Comparison of ENCODE assay signal across 8 cellular contexts in the genomic region with DNA sequence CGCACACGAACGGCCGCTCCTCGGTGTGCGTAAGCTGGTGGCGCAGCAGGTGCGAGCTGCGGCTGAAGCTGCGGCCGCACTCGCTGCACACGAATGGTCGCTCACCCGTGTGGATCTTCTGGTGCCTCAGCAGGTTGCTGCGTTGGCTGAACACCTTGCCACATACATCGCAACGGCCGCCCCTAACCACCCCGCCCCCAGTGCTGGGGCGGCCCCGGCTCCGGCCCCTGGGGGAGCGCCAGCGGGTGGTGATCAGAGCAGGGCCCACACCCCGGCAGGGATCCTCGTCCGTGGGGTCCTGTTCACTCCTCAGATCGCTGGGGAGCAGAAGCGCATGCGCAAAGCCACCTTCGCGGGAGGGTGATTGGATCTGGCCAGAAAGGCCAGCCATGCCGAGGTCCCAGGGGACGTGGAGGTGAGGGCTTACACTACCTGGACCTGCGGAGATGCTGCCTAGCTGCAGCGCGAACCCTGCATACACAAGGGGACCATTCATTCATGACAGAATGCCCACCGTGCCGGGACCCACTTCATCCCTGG. TPM values are rescaled to one million over a fixed set of nuclear protein-coding genes. Genes with fewer than 3 reads are reported as not detected.
DNase-seq lines count a peak whose midpoint lies in the region; ATAC-seq and TF ChIP-seq lines count a peak whose summit lies in the region.

No MANE protein-coding gene starts in this region.

- peak overlapping the region; percentile 72 for H3K27ac Mint-ChIP-seq in activated T-helper 2 cell treated with anti-CD3 and anti-CD28 coated beads, Interferon-gamma antibody, Interleukin-2, Interleukin-4, amounts not matched to agents 10 μg/mL and 5 μg/mL and 100 μg/mL, durations not matched to agents 14 hours and 24 hours and 36 hours
- peak overlapping the region; percentile 42 to 99 (median 82) for H3K27ac Mint-ChIP-seq in immature natural killer cell
- H3K27ac Mint-ChIP-seq in stimulated activated naive B cell treated with anti-CD40 and anti-IgM and Interleukin-4, amounts not matched to agents 10 μg/mL and 1 μg/mL and 100 μg/mL, for 72 hours, result peak overlapping the region; percentile 86

- H3K4me3 Mint-ChIP-seq in activated T-helper 2 cell treated with anti-CD3 and anti-CD28 coated beads, Interferon-gamma antibody, Interleukin-2, Interleukin-4, amounts not matched to agents 10 μg/mL and 5 μg/mL and 100 μg/mL, durations not matched to agents 14 hours and 24 hours and 36 hours (ENCODE audit: low read depth), result peak overlapping the region; percentile 79
- peak overlapping the region; percentile 79 to 97 (median 88) for H3K4me3 Mint-ChIP-seq in immature natural killer cell
- H3K4me3 Mint-ChIP-seq in stimulated activated naive B cell treated with anti-CD40 and anti-IgM and Interleukin-4, amounts not matched to agents 10 μg/mL and 1 μg/mL and 100 μg/mL, for 72 hours, result peak overlapping the region; percentile 83 to 89

- DNase-seq in GM20000 (ENCODE audit: low spot score) (peak; percentile 74), immature natural killer cell (peak in 2 of 3 donors; percentile 54 to 61), C1 segment of cervical spinal cord (lab: John Stamatoyannopoulos, UW) (no peak), NCI-H82 (lab: John Stamatoyannopoulos, UW) (no peak)
- no peak for DNase-seq in activated T-helper 2 cell treated with anti-CD3 and anti-CD28 coated beads, Interferon-gamma antibody, Interleukin-2, Interleukin-4, amounts not matched to agents 10 μg/mL and 5 μg/mL and 100 μg/mL, durations not matched to agents 14 hours and 24 hours and 36 hours (ENCODE audit: low spot score)
- peak; percentile 37 for DNase-seq in stimulated activated naive B cell treated with anti-CD40 and anti-IgM and Interleukin-4, amounts not matched to agents 10 μg/mL and 1 μg/mL and 100 μg/mL, for 72 hours

- no peaks in the 10 kb centered on the region for H3K27me3 Mint-ChIP-seq in activated T-helper 2 cell treated with anti-CD3 and anti-CD28 coated beads, Interferon-gamma antibody, Interleukin-2, Interleukin-4, amounts not matched to agents 10 μg/mL and 5 μg/mL and 100 μg/mL, durations not matched to agents 14 hours and 24 hours and 36 hours (ENCODE audit: low read depth)
- H3K27me3 Mint-ChIP-seq in immature natural killer cell (ENCODE audit: low read depth in 3 of 3), result peaks cover 13 to 23% (median 19%) of the 10 kb centered on the region in 3 donors
- no peaks in the 10 kb centered on the region for H3K27me3 Mint-ChIP-seq in stimulated activated naive B cell treated with anti-CD40 and anti-IgM and Interleukin-4, amounts not matched to agents 10 μg/mL and 1 μg/mL and 100 μg/mL, for 72 hours

- no peaks in the 10 kb centered on the region for H3K9me3 Mint-ChIP-seq in activated T-helper 2 cell treated with anti-CD3 and anti-CD28 coated beads, Interferon-gamma antibody, Interleukin-2, Interleukin-4, amounts not matched to agents 10 μg/mL and 5 μg/mL and 100 μg/mL, durations not matched to agents 14 hours and 24 hours and 36 hours
- peaks cover 0 to 2% (median 0%) of the 10 kb centered on the region in 6 donors for H3K9me3 Mint-ChIP-seq in immature natural killer cell
- no peaks in the 10 kb centered on the region for H3K9me3 Mint-ChIP-seq in stimulated activated naive B cell treated with anti-CD40 and anti-IgM and Interleukin-4, amounts not matched to agents 10 μg/mL and 1 μg/mL and 100 μg/mL, for 72 hours

- intact Hi-C loops in activated T-helper 2 cell treated with anti-CD3 and anti-CD28 coated beads, Interferon-gamma antibody, Interleukin-2, Interleukin-4, amounts not matched to agents 10 μg/mL and 5 μg/mL and 100 μg/mL, durations not matched to agents 14 hours and 24 hours and 36 hours (cut with micrococcal nuclease), result no loop called here

- TF ChIP-seq CTCF in GM20000 (IDR thresholded peaks at IDR 0.05; ENCODE audit: extremely low read depth, missing control alignments), result no peak

- peaks cover 31% of the 10 kb centered on the region for H3K4me1 Mint-ChIP-seq in activated T-helper 2 cell treated with anti-CD3 and anti-CD28 coated beads, Interferon-gamma antibody, Interleukin-2, Interleukin-4, amounts not matched to agents 10 μg/mL and 5 μg/mL and 100 μg/mL, durations not matched to agents 14 hours and 24 hours and 36 hours (ENCODE audit: low read depth)
- H3K4me1 Mint-ChIP-seq in immature natural killer cell, result peaks cover 48 to 59% of the 10 kb centered on the region in 2 donors
- H3K4me1 Mint-ChIP-seq in stimulated activated naive B cell treated with anti-CD40 and anti-IgM and Interleukin-4, amounts not matched to agents 10 μg/mL and 1 μg/mL and 100 μg/mL, for 72 hours, result peaks cover 36 to 62% of the 10 kb centered on the region in 2 donors

- peaks cover 16% of the 10 kb centered on the region for H3K36me3 Mint-ChIP-seq in activated T-helper 2 cell treated with anti-CD3 and anti-CD28 coated beads, Interferon-gamma antibody, Interleukin-2, Interleukin-4, amounts not matched to agents 10 μg/mL and 5 μg/mL and 100 μg/mL, durations not matched to agents 14 hours and 24 hours and 36 hours (ENCODE audit: low read depth)
- no peaks in the 10 kb centered on the region for H3K36me3 Mint-ChIP-seq in immature natural killer cell
- H3K36me3 Mint-ChIP-seq in stimulated activated naive B cell treated with anti-CD40 and anti-IgM and Interleukin-4, amounts not matched to agents 10 μg/mL and 1 μg/mL and 100 μg/mL, for 72 hours, result peaks cover 18 to 51% of the 10 kb centered on the region in 2 donors

- ATAC-seq in stimulated activated naive B cell treated with anti-CD40 and anti-IgM and Interleukin-4, amounts not matched to agents 10 μg/mL and 1 μg/mL and 100 μg/mL, for 72 hours (replicated peaks), result peak in 1 of 2 donors; percentile 3
- ATAC-seq in GM21360 (IDR thresholded peaks at IDR 0.05; ENCODE audit: unreplicated experiment) (no peak), GM18861 (IDR thresholded peaks at IDR 0.05; ENCODE audit: unreplicated experiment) (no peak)

RNA-seq across cellular contexts. Expression of gene UBE2M, which starts 4.7 kb away (rescaled TPM):
- total RNA-seq in activated T-helper 2 cell treated with anti-CD3 and anti-CD28 coated beads, Interferon-gamma antibody, Interleukin-2, Interleukin-4, amounts not matched to agents 10 μg/mL and 5 μg/mL and 100 μg/mL, durations not matched to agents 14 hours and 24 hours and 36 hours, result 133 and 142 TPM in 2 replicates
- polyA plus RNA-seq in immature natural killer cell, result 10 to 100 TPM; 10.8 to 18.5 (median 15.5) TPM

RNA-seq across cellular contexts. Expression of gene CHMP2A, which starts 8.2 kb away (rescaled TPM):
- total RNA-seq in activated T-helper 2 cell treated with anti-CD3 and anti-CD28 coated beads, Interferon-gamma antibody, Interleukin-2, Interleukin-4, amounts not matched to agents 10 μg/mL and 5 μg/mL and 100 μg/mL, durations not matched to agents 14 hours and 24 hours and 36 hours, result 102 and 105 TPM in 2 replicates
- 100 to 1,000 TPM; 210 to 265 (median 231) TPM for polyA plus RNA-seq in immature natural killer cell

RNA-seq across cellular contexts. Expression of gene MZF1, which starts 10.0 kb away (rescaled TPM):
- total RNA-seq in activated T-helper 2 cell treated with anti-CD3 and anti-CD28 coated beads, Interferon-gamma antibody, Interleukin-2, Interleukin-4, amounts not matched to agents 10 μg/mL and 5 μg/mL and 100 μg/mL, durations not matched to agents 14 hours and 24 hours and 36 hours, result 18.8 and 19.0 TPM in 2 replicates
- 10 to 100 TPM in 1 of 3 donors, 1 to 10 TPM in 2; 3.2 to 10.4 (median 7.1) TPM for polyA plus RNA-seq in immature natural killer cell

RNA-seq across cellular contexts. Expression of gene TRIM28, which starts 19.2 kb away (rescaled TPM):
- 658 and 662 TPM in 2 replicates for total RNA-seq in activated T-helper 2 cell treated with anti-CD3 and anti-CD28 coated beads, Interferon-gamma antibody, Interleukin-2, Interleukin-4, amounts not matched to agents 10 μg/mL and 5 μg/mL and 100 μg/mL, durations not matched to agents 14 hours and 24 hours and 36 hours
- 10 to 100 TPM; 34.3 to 36.3 (median 35.7) TPM for polyA plus RNA-seq in immature natural killer cell

RNA-seq across cellular contexts. Expression of gene ZBTB45, which starts 43.5 kb away (rescaled TPM):
- total RNA-seq in activated T-helper 2 cell treated with anti-CD3 and anti-CD28 coated beads, Interferon-gamma antibody, Interleukin-2, Interleukin-4, amounts not matched to agents 10 μg/mL and 5 μg/mL and 100 μg/mL, durations not matched to agents 14 hours and 24 hours and 36 hours, result 16.6 and 17.7 TPM in 2 replicates
- 1 to 10 TPM; 2.8 to 7.2 (median 3.4) TPM for polyA plus RNA-seq in immature natural killer cell

Comparison
In these comparisons a context has a peak if more than half of its experiments do, and no peak if none do; other contexts are left out.
1. DNase-seq: peak in GM20000 (single experiment), immature natural killer cell (2 of 3) and stimulated activated naive B cell treated with anti-CD40 and anti-IgM and Interleukin-4, amounts not matched to agents 10 μg/mL and 1 μg/mL and 100 μg/mL, for 72 hours (single experiment); none in activated T-helper 2 cell treated with anti-CD3 and anti-CD28 coated beads, Interferon-gamma antibody, Interleukin-2, Interleukin-4, amounts not matched to agents 10 μg/mL and 5 μg/mL and 100 μg/mL, durations not matched to agents 14 hours and 24 hours and 36 hours (single experiment), C1 segment of cervical spinal cord (0 of 14) and NCI-H82 (single experiment).
2. Peak in every context shown above with its lines, with median percentiles within 50 percentile points of each other: H3K27ac Mint-ChIP-seq and H3K4me3 Mint-ChIP-seq.